In genomic region chr4:76951333-76952033, GRCh38 we compare ENCODE assay signal across 9 cellular contexts. TPM values are rescaled to one million over a fixed set of nuclear protein-coding genes. Genes with fewer than 3 reads are reported as not detected.
DNase-seq lines count a peak whose midpoint lies in the region; ATAC-seq, FAIRE-seq and TF ChIP-seq lines count a peak whose summit lies in the region.
"Had no signal": no experiment of that assay in that cellular context is flagged by ENCODE, and none has a peak within 500 bp of the region (broad histone marks: within the 10 kb centered on the region; RNA-seq: fewer than 3 reads in every experiment).

No MANE protein-coding gene starts in this region.

- H3F3A ChIP-seq in PC-3 (ENCODE audit: low read length, unreplicated experiment): no peaks in the 10 kb centered on the region

- dilution Hi-C loops in endothelial cell of umbilical vein (cut with MboI; ENCODE audit: extremely low pct_ligation_motif_present, low sequenced_read_pairs): no loop called here

- BruUV-seq in PC-3 (replicated peaks; lab: Mats Ljungman, UMichigan) (no TSS peak), endothelial cell of umbilical vein (replicated peaks; lab: Mats Ljungman, UMichigan) (no TSS peak)

- H3K9me1 ChIP-seq in endothelial cell of umbilical vein (replicated peaks; ENCODE audit: control insufficient read depth, extremely low read depth, insufficient read depth, low read length): no peaks in the 10 kb centered on the region

- no peaks in the 10 kb centered on the region for H3K9me2 ChIP-seq in PC-3 (replicated peaks; ENCODE audit: low read length)

- H3K9ac ChIP-seq in PC-3 (ENCODE audit: low read length) (peak overlapping the region; percentile 87), endothelial cell of umbilical vein (replicated peaks; ENCODE audit: extremely low read depth, insufficient read depth, low read length) (peak overlapping the region; percentile 94)

- H3K4me1 ChIP-seq in PC-3 (ENCODE audit: insufficient read depth, low read length): peaks cover 19% of the 10 kb centered on the region
- H3K4me1 ChIP-seq in endothelial cell of umbilical vein (ENCODE audit: control insufficient read depth, extremely low read depth, insufficient read depth, low read length): peaks cover 19% of the 10 kb centered on the region
- H3K4me1 ChIP-seq in ovary (ENCODE audit: insufficient read depth): peaks cover 10% of the 10 kb centered on the region

- H3K4me2 ChIP-seq in PC-3 (ENCODE audit: low read length): peak overlapping the region; percentile 97
- H3K4me2 ChIP-seq in endothelial cell of umbilical vein (ENCODE audit: insufficient read depth, low read length): peak overlapping the region; percentile 83

- POLR2A ChIA-PET in PC-3 (lab: Charles Lee; ENCODE audit: unreplicated experiment): no interaction called here
- POLR2A ChIA-PET in endothelial cell of umbilical vein (lab: Charles Lee): interaction anchor here (3.4 kb wide), 1 partner anchor 56 kb away, joined by 24 read pairs; no protein-coding TSS in a partner anchor

- H2AFZ ChIP-seq in PC-3 (ENCODE audit: low read length) (peak overlapping the region; percentile 93), endothelial cell of umbilical vein (ENCODE audit: low read depth, low read length) (no peak overlapping the region)

- H4K20me1 ChIP-seq in PC-3 (ENCODE audit: low read length) (0 out of 2 replicates have a peak, but pooled peaks cover 7% of the 10 kb centered on the region), endothelial cell of umbilical vein (replicated peaks; ENCODE audit: control insufficient read depth, extremely low read depth, insufficient read depth, low read length) (no peaks in the 10 kb centered on the region)

- H3K27ac ChIP-seq in PC-3 (ENCODE audit: low read length): no peak overlapping the region
- no peak overlapping the region for H3K27ac ChIP-seq in endothelial cell of umbilical vein (ENCODE audit: insufficient read depth, low read depth, low read length)
- no peak overlapping the region for H3K27ac ChIP-seq in ovary

- WGBS in ovary, 3 donors: 42 to 48% (median 44%) methylated on average over 9 of the region's 9 CpGs

- no peaks in the 10 kb centered on the region for H3K9me3 ChIP-seq in PC-3 (ENCODE audit: low read length)
- H3K9me3 ChIP-seq in endothelial cell of umbilical vein (replicated peaks; ENCODE audit: control insufficient read depth, insufficient read depth, low read length): no peaks in the 10 kb centered on the region
- no peaks in the 10 kb centered on the region for H3K9me3 ChIP-seq in ovary

- H3K4me3 ChIP-seq in PC-3 (ENCODE audit: low read length) (peak overlapping the region; percentile 86), endothelial cell of umbilical vein (replicated peaks in 1 of 3; ENCODE audit: insufficient read depth in 1 of 3, low read depth in 1 of 3, low read length in 3 of 3) (peak overlapping the region; percentile 73 to 95 (median 74)), ovary (peak overlapping the region; percentile 66)

- H3K36me3 ChIP-seq in PC-3 (ENCODE audit: low read depth, low read length) (0 out of 2 replicates have a peak, but pooled peaks cover 3% of the 10 kb centered on the region), endothelial cell of umbilical vein (ENCODE audit: control insufficient read depth in 2 of 2, extremely low read depth in 1 of 2, insufficient read depth in 2 of 2, low read length in 2 of 2) (no peaks in the 10 kb centered on the region), ovary (no peaks in the 10 kb centered on the region)

- intact Hi-C loops in PC-3 (cut with micrococcal nuclease): loop anchor here (2.0 kb wide), 1 partner anchor 93 kb away; no protein-coding TSS in a partner anchor
- intact Hi-C loops in endothelial cell of umbilical vein (cut with micrococcal nuclease): loop anchor here (2.0 kb wide), 3 partner anchors 25 to 251 kb away; partner anchors contain the start of gene CCNG2
- intact Hi-C loops in ovary (cut with DNase I): loop anchor here in 1 of 4 donors (10.0 kb wide), 1 partner anchor 123 kb away; the partner anchor contains the start of gene CCNI

- DNase-seq in D721Med (ENCODE audit: insufficient read length, low spot score) (no peak), PC-3 (no peak), endothelial cell of umbilical vein (ENCODE audit: low read depth, low spot score) (peak; percentile 11), ovary (no peak), NOMO-1 treated with DMSO at 0.1 percent for 48 hours (lab: John Stamatoyannopoulos, UW; ENCODE audit: unreplicated experiment) (no peak)
- DNase-seq: activated CD4-positive, CD25-positive, alpha-beta regulatory T cell had no signal

- CTCF ChIA-PET in PC-3 (lab: Charles Lee) (interaction anchor here (0.6 kb wide), 1 partner anchor 20 kb away, joined by 7 read pairs; no protein-coding TSS in a partner anchor), endothelial cell of umbilical vein (lab: Charles Lee) (interaction anchor here (0.8 to 4.3 kb wide), 7 partner anchors 11 to 95 kb away, joined by 3 to 14 read pairs (median 8); no protein-coding TSS in a partner anchor)

- H3K79me2 ChIP-seq in PC-3 (ENCODE audit: low read length) (peaks cover 88% of the 10 kb centered on the region), endothelial cell of umbilical vein (ENCODE audit: control insufficient read depth, insufficient read depth, low read length) (peaks cover 76% of the 10 kb centered on the region)

- FAIRE-seq in D721Med (lab: Jason Lieb, UNC): no peak
- peak; percentile 26 for FAIRE-seq in endothelial cell of umbilical vein (lab: Jason Lieb, UNC)

- no peak for TF ChIP-seq EP300 in ovary (IDR thresholded peaks at IDR 0.05)

- H3K27me3 ChIP-seq in PC-3 (ENCODE audit: low read length): no peaks in the 10 kb centered on the region
- no peaks in the 10 kb centered on the region for H3K27me3 ChIP-seq in endothelial cell of umbilical vein (ENCODE audit: control insufficient read depth in 2 of 2, insufficient read depth in 2 of 2, low read length in 2 of 2)
- no peaks in the 10 kb centered on the region for H3K27me3 ChIP-seq in ovary

- no peak for ATAC-seq in PC-3
- ATAC-seq in GM21529 (IDR thresholded peaks at IDR 0.05; ENCODE audit: unreplicated experiment): no peak
- ATAC-seq in GM19324 (IDR thresholded peaks at IDR 0.05; ENCODE audit: low FRiP score, unreplicated experiment): no peak
- no peak for ATAC-seq in GM19452 (IDR thresholded peaks at IDR 0.05; ENCODE audit: unreplicated experiment)

- TF ChIP-seq CTCF in D721Med (IDR thresholded peaks at IDR 0.05; ENCODE audit: insufficient read depth, missing control alignments) (peak; percentile 25), PC-3 (conservative IDR thresholded peaks at IDR 0.05; ENCODE audit: low read depth, low read length) (no peak), endothelial cell of umbilical vein (IDR thresholded peaks at IDR 0.05; ENCODE audit: extremely low read depth in 1 of 2, insufficient read depth in 1 of 2, low read depth in 1 of 2, low read length in 2 of 2) (no peak), ovary (IDR thresholded peaks at IDR 0.05) (no peak)

- TF ChIP-seq POLR2A in endothelial cell of umbilical vein (IDR thresholded peaks at IDR 0.05; ENCODE audit: low read depth, low read length) (no peak), ovary (IDR thresholded peaks at IDR 0.05) (no peak)

TF ChIP-seq in endothelial cell of umbilical vein, 7 proteins besides CTCF, POLR2A, EP300 and RAD21:
- TF ChIP-seq EZH2 (IDR thresholded peaks at IDR 0.05; ENCODE audit: borderline replicate concordance, low read depth, low read length, severe bottlenecking): no peak
- TF ChIP-seq JUN (IDR thresholded peaks at IDR 0.05; ENCODE audit: borderline replicate concordance, insufficient read depth, insufficient read length, low read depth): no peak
- no peak for TF ChIP-seq FOS (IDR thresholded peaks at IDR 0.05; ENCODE audit: borderline replicate concordance, insufficient read depth, low read length)
- TF ChIP-seq GATA2 (IDR thresholded peaks at IDR 0.05; ENCODE audit: insufficient read depth, insufficient read length, low read depth, low read length): no peak
- no peak for TF ChIP-seq MYC (IDR thresholded peaks at IDR 0.05; ENCODE audit: low read depth, low read length)
- no peak for TF ChIP-seq POLR2AphosphoS5 (IDR thresholded peaks at IDR 0.05; ENCODE audit: insufficient read depth, low read depth, low read length)
- no peak for TF ChIP-seq MAX (IDR thresholded peaks at IDR 0.05; ENCODE audit: insufficient read depth, insufficient read length)
TF ChIP-seq in endothelial cell of umbilical vein: peak in this region for 0.

RNA-seq across cellular contexts. Expression of gene SEPTIN11, which starts 1.9 kb away (rescaled TPM):
- total RNA-seq in PC-3 (2014; rRNA removed) (39.0 and 46.0 TPM in 2 replicates), endothelial cell of umbilical vein (168 and 202 TPM in 2 replicates), ovary (10 to 100 TPM; 29.9 to 86.0 (median 54.1) TPM)
- polyA plus RNA-seq in endothelial cell of umbilical vein (55.9 and 69.4 TPM in 2 replicates), ovary (10 to 100 TPM; 24.3 to 43.6 TPM)
- polyA plus RNA-seq in endothelial cell of umbilical vein (2011; cell fraction: cytosol; rRNA removed): 90.2 and 102 TPM in 2 replicates
- polyA plus RNA-seq in endothelial cell of umbilical vein (2011; cell fraction: nucleus; rRNA removed): 92.9 and 109 TPM in 2 replicates
- polyA plus RNA-seq in endothelial cell of umbilical vein (2012): 116 and 141 TPM in 2 replicates
- polyA minus RNA-seq in endothelial cell of umbilical vein: 201 and 218 TPM in 2 replicates
- polyA minus RNA-seq in endothelial cell of umbilical vein (2011; cell fraction: cytosol; rRNA and poly(A)+ RNA removed): 3.5 TPM
- polyA minus RNA-seq in endothelial cell of umbilical vein (2011; cell fraction: nucleus; rRNA and poly(A)+ RNA removed): 245 and 309 TPM in 2 replicates

RNA-seq across cellular contexts. Expression of gene SOWAHB, which starts 53.5 kb away (rescaled TPM):
- total RNA-seq in PC-3 (2014; rRNA removed) (4.8 and 6.3 TPM in 2 replicates), endothelial cell of umbilical vein (not detected in 2 replicates), ovary (1 to 10 TPM in 1 of 7 donors, under 1 TPM in 3, not detected in 3; 0.10 to 1.3 (median 0.17) TPM)
- polyA plus RNA-seq in endothelial cell of umbilical vein (not detected in 2 replicates), ovary (under 1 TPM; 0.05 to 0.07 TPM)
- not detected in 2 replicates for polyA plus RNA-seq in endothelial cell of umbilical vein (2011; cell fraction: cytosol; rRNA removed)
- polyA plus RNA-seq in endothelial cell of umbilical vein (2011; cell fraction: nucleus; rRNA removed): not detected in 2 replicates
- not detected in 2 replicates for polyA plus RNA-seq in endothelial cell of umbilical vein (2012)
- 0.27 TPM in 1 of 2 replicates, not detected in the other for polyA minus RNA-seq in endothelial cell of umbilical vein
- polyA minus RNA-seq in endothelial cell of umbilical vein (2011; cell fraction: cytosol; rRNA and poly(A)+ RNA removed): not detected
- not detected in 2 replicates for polyA minus RNA-seq in endothelial cell of umbilical vein (2011; cell fraction: nucleus; rRNA and poly(A)+ RNA removed)
